In the genomic region with DNA sequence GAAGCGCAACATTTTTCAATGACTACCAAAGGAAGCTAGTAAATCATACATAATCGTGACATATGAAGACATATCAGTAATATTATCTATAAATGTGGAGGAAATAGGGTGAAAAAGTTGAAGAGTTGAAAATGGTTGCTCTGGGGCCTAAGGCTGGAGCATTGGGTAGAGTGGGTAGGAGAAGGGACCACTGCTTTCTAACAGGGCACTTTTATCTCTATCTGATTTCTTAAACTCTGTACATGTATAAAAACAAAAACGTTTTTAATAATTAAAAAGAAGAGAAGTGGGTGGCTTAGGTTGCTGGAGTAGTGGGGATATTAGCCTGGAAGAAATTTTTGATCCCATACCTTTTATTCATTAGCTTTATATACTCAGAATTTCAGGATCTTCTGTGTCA, we compare ENCODE assay signal across 13 cellular contexts. TPM values are rescaled to one million over a fixed set of nuclear protein-coding genes. Genes with fewer than 3 reads are reported as not detected.
A peak's percentile ranks its signal among the peaks of the same experiment; 100 is the strongest.
DNase-seq lines count a peak whose midpoint lies in the region; ATAC-seq and TF ChIP-seq lines count a peak whose summit lies in the region.
"Had no signal": no experiment of that assay in that cellular context is flagged by ENCODE, and none has a peak within 500 bp of the region (broad histone marks: within the 10 kb centered on the region; RNA-seq: fewer than 3 reads in every experiment).

No MANE protein-coding gene starts in this region.

- peak overlapping the region; percentile 4 for H3K4me3 Mint-ChIP-seq in activated T-cell treated with anti-CD3 and anti-CD28 coated beads, Interleukin-2, amount 50 U/mL, for 24 hours
- peak overlapping the region; percentile 43 to 51 (median 44) for H3K4me3 Mint-ChIP-seq in T-cell
- peak overlapping the region; percentile 34 for H3K4me3 Mint-ChIP-seq in stimulated activated naive CD8-positive, alpha-beta T cell treated with anti-CD3 and anti-CD28 coated beads, Interleukin-15, Interleukin-2, amounts not matched to agents 100 ng/mL and 50 ng/mL, for 24 hours
- no peak overlapping the region for H3K4me3 Mint-ChIP-seq in HFFc6

- H3K4me1 Mint-ChIP-seq in activated T-cell treated with anti-CD3 and anti-CD28 coated beads, Interleukin-2, amount 50 U/mL, for 24 hours (ENCODE audit: low read depth), result peaks cover 70% of the 10 kb centered on the region
- peaks cover 63 to 70% (median 66%) of the 10 kb centered on the region in 3 donors for H3K4me1 Mint-ChIP-seq in T-cell
- H3K4me1 Mint-ChIP-seq in stimulated activated naive CD8-positive, alpha-beta T cell treated with anti-CD3 and anti-CD28 coated beads, Interleukin-15, Interleukin-2, amounts not matched to agents 100 ng/mL and 50 ng/mL, for 24 hours (ENCODE audit: low read depth), result peaks cover 73% of the 10 kb centered on the region
- H3K4me1 Mint-ChIP-seq in HFFc6 (ENCODE audit: low read depth), result peaks cover 35% of the 10 kb centered on the region

- POLR2A ChIA-PET in T-cell (lab: Charles Lee), result interaction anchor here in 1 of 2 donors (1.1 kb wide), 1 partner anchor 11 kb away, joined by 4 read pairs; no protein-coding TSS in a partner anchor

- no peaks in the 10 kb centered on the region for H3K9me3 Mint-ChIP-seq in activated T-cell treated with anti-CD3 and anti-CD28 coated beads, Interleukin-2, amount 50 U/mL, for 24 hours
- H3K9me3 Mint-ChIP-seq in T-cell, result no peaks in the 10 kb centered on the region
- H3K9me3 Mint-ChIP-seq in stimulated activated naive CD8-positive, alpha-beta T cell treated with anti-CD3 and anti-CD28 coated beads, Interleukin-15, Interleukin-2, amounts not matched to agents 100 ng/mL and 50 ng/mL, for 24 hours, result peaks cover 5% of the 10 kb centered on the region
- no peaks in the 10 kb centered on the region for H3K9me3 Mint-ChIP-seq in HFFc6

- ATAC-seq in T-cell (replicated peaks in 1 of 4), result peak; percentile 12 to 44 (median 22)

- CTCF ChIA-PET in T-cell (lab: Charles Lee), result no interaction called here

- peak overlapping the region; percentile 62 for H3K27ac Mint-ChIP-seq in activated T-cell treated with anti-CD3 and anti-CD28 coated beads, Interleukin-2, amount 50 U/mL, for 24 hours
- H3K27ac Mint-ChIP-seq in T-cell, result peak overlapping the region; percentile 89
- peak overlapping the region; percentile 71 for H3K27ac Mint-ChIP-seq in stimulated activated naive CD8-positive, alpha-beta T cell treated with anti-CD3 and anti-CD28 coated beads, Interleukin-15, Interleukin-2, amounts not matched to agents 100 ng/mL and 50 ng/mL, for 24 hours
- no peak overlapping the region for H3K27ac Mint-ChIP-seq in HFFc6

- DNase-seq in activated T-cell treated with anti-CD3 and anti-CD28 coated beads, Interleukin-2, amount 50 U/mL, for 24 hours, result no peak
- no peak for DNase-seq in activated T-cell treated with anti-CD3 and anti-CD28 coated beads, Interleukin-2, amount 50 U/mL, for 1 hour
- no peak for DNase-seq in T-cell
- DNase-seq in effector memory CD4-positive, alpha-beta T cell, result no peak
- no peak for DNase-seq in kidney glomerular epithelial cell (lab: John Stamatoyannopoulos, UW)
- no peak for DNase-seq in HFFc6
- DNase-seq in GDM1 (lab: John Stamatoyannopoulos, UW), result no peak
- DNase-seq: ACHN, NCI-H146, ovary, SHP77 treated with DMSO at 0.1 percent for 48 hours had no signal

- peaks cover 16% of the 10 kb centered on the region for H3K4me1 ChIP-seq in effector memory CD4-positive, alpha-beta T cell (ENCODE audit: control insufficient read depth, insufficient read depth, low read length, poor library complexity, severe bottlenecking)

- TF ChIP-seq CTCF in HFFc6 (IDR thresholded peaks at IDR 0.05), result no peak

- no peaks in the 10 kb centered on the region for H3K27me3 Mint-ChIP-seq in activated T-cell treated with anti-CD3 and anti-CD28 coated beads, Interleukin-2, amount 50 U/mL, for 24 hours
- no peaks in the 10 kb centered on the region for H3K27me3 Mint-ChIP-seq in T-cell
- H3K27me3 Mint-ChIP-seq in stimulated activated naive CD8-positive, alpha-beta T cell treated with anti-CD3 and anti-CD28 coated beads, Interleukin-15, Interleukin-2, amounts not matched to agents 100 ng/mL and 50 ng/mL, for 24 hours, result no peaks in the 10 kb centered on the region
- no peaks in the 10 kb centered on the region for H3K27me3 Mint-ChIP-seq in HFFc6 (ENCODE audit: insufficient read depth)

- no peaks in the 10 kb centered on the region for H3K36me3 ChIP-seq in effector memory CD4-positive, alpha-beta T cell (ENCODE audit: control insufficient read depth, insufficient read depth, low read length)
- H3K36me3 ChIP-seq: ovary, suprapubic skin had no signal

- no peaks in the 10 kb centered on the region for H3K36me3 Mint-ChIP-seq in activated T-cell treated with anti-CD3 and anti-CD28 coated beads, Interleukin-2, amount 50 U/mL, for 24 hours (ENCODE audit: low read depth)
- H3K36me3 Mint-ChIP-seq in T-cell (no peaks in the 10 kb centered on the region), HFFc6 (ENCODE audit: low read depth) (no peaks in the 10 kb centered on the region)
- H3K36me3 Mint-ChIP-seq in stimulated activated naive CD8-positive, alpha-beta T cell treated with anti-CD3 and anti-CD28 coated beads, Interleukin-15, Interleukin-2, amounts not matched to agents 100 ng/mL and 50 ng/mL, for 24 hours (ENCODE audit: low read depth), result no peaks in the 10 kb centered on the region

- no peaks in the 10 kb centered on the region for H3K27me3 ChIP-seq in effector memory CD4-positive, alpha-beta T cell (replicated peaks; ENCODE audit: control insufficient read depth, insufficient read depth, low read length, poor library complexity, severe bottlenecking)
- H3K27me3 ChIP-seq: ovary, suprapubic skin had no signal

- H3K9me3 ChIP-seq in effector memory CD4-positive, alpha-beta T cell (ENCODE audit: control insufficient read depth, low read length), result no peaks in the 10 kb centered on the region
- H3K9me3 ChIP-seq: ovary, suprapubic skin had no signal

- peak overlapping the region; percentile 40 for H3K27ac ChIP-seq in effector memory CD4-positive, alpha-beta T cell (ENCODE audit: insufficient read depth, low read length, poor library complexity, severe bottlenecking)
- H3K27ac ChIP-seq: ovary, suprapubic skin had no signal

- H3K4me3 ChIP-seq in effector memory CD4-positive, alpha-beta T cell (ENCODE audit: insufficient read depth, low read depth, low read length, poor library complexity, severe bottlenecking), result no peak overlapping the region
- H3K4me3 ChIP-seq: ovary, suprapubic skin had no signal

RNA-seq across cellular contexts. Expression of a gene that starts 44.2 kb away (rescaled TPM):
- 10 to 100 TPM in 1 of 5 donors, 1 to 10 TPM in 4; 2.9 to 13.0 (median 6.8) TPM for total RNA-seq in T-cell
- total RNA-seq in HFFc6 (2021; fragmentation: NEBNext Ultra II Directional; extraction: Animal tissue kit (Norgen Biotek cat#: 25700)), result 100 to 1,000 TPM in 1 of 6 experiments, 10 to 100 TPM in 5; 46.9 to 101 (median 83.9) TPM

RNA-seq across cellular contexts. Expression of a gene that starts 44.2 kb away (rescaled TPM):
- 10 to 100 TPM in 3 of 5 donors, 1 to 10 TPM in 2; 7.3 to 18.2 (median 13.8) TPM for total RNA-seq in T-cell
- 10 to 100 TPM; 52.6 to 77.2 (median 72.8) TPM for total RNA-seq in HFFc6 (2021; fragmentation: NEBNext Ultra II Directional; extraction: Animal tissue kit (Norgen Biotek cat#: 25700))
